8 cellular contexts compared by ENCODE assay signal in the genomic region with DNA sequence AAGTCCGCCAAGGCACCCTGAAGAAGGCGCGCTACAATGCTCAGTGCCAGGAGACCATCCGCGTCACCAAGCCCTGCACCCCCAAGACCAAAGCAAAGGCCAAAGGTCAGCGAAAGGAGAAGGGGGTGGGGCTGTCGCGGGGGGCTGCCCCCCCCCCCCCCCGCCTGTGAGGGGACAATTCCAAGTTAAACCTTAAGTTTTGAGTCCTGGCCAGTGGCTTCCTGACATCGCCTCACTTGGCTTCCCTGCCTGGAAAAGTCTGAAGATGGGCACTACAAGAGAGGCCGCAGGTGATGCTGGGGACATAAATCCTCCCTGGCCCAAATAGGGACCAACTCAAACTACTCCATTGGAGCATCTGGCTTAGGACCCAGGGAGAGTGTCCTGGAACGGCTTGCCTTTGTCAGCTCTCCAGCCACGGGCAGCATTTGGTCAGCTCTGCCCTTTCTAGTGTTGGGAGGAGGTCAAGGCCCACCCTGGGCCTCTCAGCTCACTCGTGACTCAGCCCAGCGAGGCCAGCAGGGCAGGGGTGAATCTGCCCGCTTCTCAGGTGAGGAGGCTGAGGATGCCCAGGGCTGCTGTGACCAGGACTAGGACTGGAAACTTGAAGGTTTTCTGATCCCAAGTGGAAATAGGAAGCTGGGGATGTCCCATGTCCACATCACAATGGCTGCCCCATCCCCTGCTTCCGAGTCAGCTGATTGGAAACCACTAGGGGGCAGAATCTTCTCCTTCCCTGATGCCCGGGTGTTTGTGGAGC. TPM values are rescaled to one million over a fixed set of nuclear protein-coding genes. Genes with fewer than 3 reads are reported as not detected.
A peak's percentile ranks its signal among the peaks of the same experiment; 100 is the strongest.
DNase-seq lines count a peak whose midpoint lies in the region; ATAC-seq and TF ChIP-seq lines count a peak whose summit lies in the region.

No MANE protein-coding gene starts in this region.

- peak overlapping the region; percentile 78 for H2AFZ ChIP-seq in IMR-90 (replicated peaks; ENCODE audit: low read length, poor library complexity)

- H3K56ac ChIP-seq in IMR-90 (ENCODE audit: extremely low read depth, insufficient read depth, low read length): no peak overlapping the region

- H3K4me1 Mint-ChIP-seq in Caco-2 (ENCODE audit: low read depth, unreplicated experiment): peaks cover 2% of the 10 kb centered on the region

- no peak overlapping the region for H3K9ac ChIP-seq in IMR-90 (ENCODE audit: low read depth, low read length)
- H3K9ac ChIP-seq in adipocyte (ENCODE audit: low read length): no peak overlapping the region

- H3K36me3 ChIP-seq in Caco-2 (ENCODE audit: control insufficient read depth, insufficient read depth, low read length): no peaks in the 10 kb centered on the region; the same call in 1 of the 2 replicates
- H3K36me3 ChIP-seq in IMR-90 (ENCODE audit: control insufficient read depth, insufficient read depth, low read length): no peaks in the 10 kb centered on the region; the same call in 1 of the 2 replicates
- no peaks in the 10 kb centered on the region for H3K36me3 ChIP-seq in adipocyte (ENCODE audit: control insufficient read depth, insufficient read depth, low read length, severe bottlenecking)
- peaks cover 0 to 10% (median 0%) of the 10 kb centered on the region in 3 donors for H3K36me3 ChIP-seq in tibial nerve

- TF ChIP-seq CTCF in Caco-2 (IDR thresholded peaks at IDR 0.05; ENCODE audit: insufficient read depth in 1 of 2, low read depth in 1 of 2, low read length in 1 of 2, severe bottlenecking in 1 of 2, unreplicated experiment in 1 of 2) (peak; percentile 29 to 41), IMR-90 (conservative IDR thresholded peaks at IDR 0.05; ENCODE audit: low read depth, low read length) (peak; percentile 66), tibial nerve (IDR thresholded peaks at IDR 0.05) (peak in 4 of 5 experiments; percentile 26 to 50 (median 41))

- H3K4ac ChIP-seq in IMR-90 (ENCODE audit: low read depth, low read length): peak overlapping the region; percentile 65; the same call in 1 of the 2 replicates

- H2BK5ac ChIP-seq in IMR-90 (ENCODE audit: low read depth, low read length, poor library complexity, severe bottlenecking): no peak overlapping the region

- in situ Hi-C loops in IMR-90 (cut with MboI; ENCODE audit: low sequenced_read_pairs): no loop called here

- H3K79me1 ChIP-seq in IMR-90 (ENCODE audit: low read depth in 1 of 2, low read length in 2 of 2): peaks cover 0 to 11% of the 10 kb centered on the region in 2 experiments; a peak in 2 of 4 replicates

- peak overlapping the region; percentile 66 for H2AK9ac ChIP-seq in IMR-90 (replicated peaks; ENCODE audit: low read depth, low read length, poor library complexity)

- no peak for ATAC-seq in IMR-90 (ENCODE audit: low read depth)

- peak overlapping the region; percentile 35; the same call in 1 of the 2 replicates for H3K4me2 ChIP-seq in IMR-90 (ENCODE audit: low read depth, low read length)

- no peaks in the 10 kb centered on the region for H3K27me3 ChIP-seq in Caco-2 (replicated peaks; ENCODE audit: control insufficient read depth, insufficient read depth, low read length)
- H3K27me3 ChIP-seq in IMR-90 (ENCODE audit: control insufficient read depth, insufficient read depth, low read length): peaks cover 3% of the 10 kb centered on the region; the same call in 1 of the 2 replicates
- H3K27me3 ChIP-seq in adipocyte (replicated peaks; ENCODE audit: control insufficient read depth, insufficient read depth, low read length): peaks cover 6% of the 10 kb centered on the region
- H3K27me3 ChIP-seq in tibial nerve: peaks cover 0 to 28% of the 10 kb centered on the region in 2 donors

- CTCF ChIA-PET in Caco-2 (lab: Charles Lee) (interaction anchor here (1.6 kb wide), 1 partner anchor 9 kb away, joined by 17 read pairs; a partner anchor contains a TSS), IMR-90 (lab: Yijun Ruan, JAX) (interaction anchor here (0.5 to 1.5 kb wide), 4 partner anchors 9 to 149 kb away, joined by 3 to 4 read pairs (median 3); a partner anchor contains a TSS)

- TF ChIP-seq RAD21 in IMR-90 (IDR thresholded peaks at IDR 0.05; ENCODE audit: low read length): peak; percentile 42

- DNase-seq in Caco-2 (peak in 1 of 2 experiments; percentile 49), IMR-90 (peak; percentile 46), adipocyte (ENCODE audit: low read depth) (peak; percentile 67), islet precursor cell (peak; percentile 76), tibial nerve (ENCODE audit: low spot score in 2 of 2) (no peak), NAMALWA (ENCODE audit: low spot score) (no peak), activated gamma-delta T cell treated with Interleukin-2 at 50 U/mL for 16 hours (no peak)
- no peak for DNase-seq in stimulated activated CD4-positive, alpha-beta T cell treated with anti-CD3 and anti-CD28 coated beads, Interleukin-2, amount 100 ng/mL, for 24 hours

- WGBS in IMR-90 (ENCODE audit: extremely low coverage in 2 of 2, insufficient read length in 1 of 2), 2 experiments: no CpG with 5 or more reads among the region's 18 CpGs
- 39 to 41% methylated on average over 17 to 18 of the region's 18 CpGs for WGBS in tibial nerve, 2 donors

- peak overlapping the region; percentile 76 for H3K27ac Mint-ChIP-seq in Caco-2 (ENCODE audit: unreplicated experiment)

- H3K27ac ChIP-seq in IMR-90 (ENCODE audit: insufficient read depth, low read length): no peak overlapping the region
- H3K27ac ChIP-seq in tibial nerve: peak overlapping the region in 2 of 4 donors; percentile 91 to 97

- no peak overlapping the region for H2AK5ac ChIP-seq in IMR-90 (ENCODE audit: low read depth, low read length)

- dilution Hi-C loops in IMR-90 (cut with HindIII; ENCODE audit: low sequenced_read_pairs, unreplicated experiment): no loop called here

- 0 out of 2 replicates have a peak, but pooled peaks cover 5% of the 10 kb centered on the region for H3K9me1 ChIP-seq in IMR-90 (ENCODE audit: insufficient read depth, low read length)

- H3K4me1 ChIP-seq in Caco-2 (peaks cover 14% of the 10 kb centered on the region), IMR-90 (ENCODE audit: control insufficient read depth, insufficient read depth, low read length) (peaks cover 8% of the 10 kb centered on the region), adipocyte (ENCODE audit: control insufficient read depth, insufficient read depth, low read length) (peaks cover 2% of the 10 kb centered on the region), tibial nerve (peaks cover 0 to 38% (median 16%) of the 10 kb centered on the region in 4 donors)

- H3K18ac ChIP-seq in IMR-90 (ENCODE audit: low read depth, low read length): no peak overlapping the region

- H3K36me3 Mint-ChIP-seq in Caco-2 (ENCODE audit: insufficient read depth, unreplicated experiment): peaks cover 51% of the 10 kb centered on the region

- no peaks in the 10 kb centered on the region for H3K9me3 Mint-ChIP-seq in Caco-2 (ENCODE audit: unreplicated experiment)

- BruUV-seq in Caco-2 (replicated peaks; lab: Mats Ljungman, UMichigan): no TSS peak
- BruUV-seq in IMR-90 (replicated peaks; lab: Mats Ljungman, UMichigan): no TSS peak

- H4K5ac ChIP-seq in IMR-90 (ENCODE audit: low read depth, low read length): no peak overlapping the region

- H2BK120ac ChIP-seq in IMR-90 (ENCODE audit: low read depth, low read length): no peak overlapping the region

- H3K23ac ChIP-seq in IMR-90 (ENCODE audit: low read depth, low read length): peak overlapping the region; percentile 5; the same call in 1 of the 2 replicates

- peak overlapping the region; percentile 60 for H3K4me3 ChIP-seq in Caco-2 (ENCODE audit: low read depth, low read length)
- H3K4me3 ChIP-seq in IMR-90 (ENCODE audit: insufficient read depth, low read depth, low read length): peak overlapping the region; percentile 30; the same call in 1 of the 2 replicates
- H3K4me3 ChIP-seq in adipocyte (ENCODE audit: low read length): no peak overlapping the region
- H3K4me3 ChIP-seq in tibial nerve: peak overlapping the region in 3 of 4 donors; percentile 59 to 79 (median 77)

- POLR2A ChIA-PET in Caco-2 (lab: Charles Lee): no interaction called here
- POLR2A ChIA-PET in IMR-90 (lab: Charles Lee; ENCODE audit: unreplicated experiment): no interaction called here

- H3K27me3 Mint-ChIP-seq in Caco-2 (ENCODE audit: insufficient read depth, unreplicated experiment): peaks cover 4% of the 10 kb centered on the region

- H3K14ac ChIP-seq in IMR-90 (replicated peaks; ENCODE audit: low read depth, low read length): no peak overlapping the region

- H4K8ac ChIP-seq in IMR-90 (ENCODE audit: low read depth in 2 of 2, low read length in 2 of 2): no peak overlapping the region; a peak in 1 of 4 replicates

- H3K4me3 Mint-ChIP-seq in Caco-2 (ENCODE audit: unreplicated experiment): peak overlapping the region; percentile 95

- H3K9me3 ChIP-seq in Caco-2 (no peaks in the 10 kb centered on the region), IMR-90 (ENCODE audit: control insufficient read depth, insufficient read depth, low read length) (no peaks in the 10 kb centered on the region), adipocyte (ENCODE audit: control insufficient read depth, low read length) (no peaks in the 10 kb centered on the region), tibial nerve (no peaks in the 10 kb centered on the region)

- no peak overlapping the region for H4K91ac ChIP-seq in IMR-90 (ENCODE audit: insufficient read depth, low read depth, low read length)

- no peak overlapping the region for H2BK15ac ChIP-seq in IMR-90 (ENCODE audit: low read depth, low read length)

- H4K20me1 ChIP-seq in IMR-90 (ENCODE audit: insufficient read depth, low read length): no peaks in the 10 kb centered on the region

- TF ChIP-seq EP300 in tibial nerve (IDR thresholded peaks at IDR 0.05): no peak

- TF ChIP-seq POLR2A in IMR-90 (IDR thresholded peaks at IDR 0.05; ENCODE audit: low read depth, low read length): no peak
- TF ChIP-seq POLR2A in tibial nerve (IDR thresholded peaks at IDR 0.05): no peak

- H2BK20ac ChIP-seq in IMR-90 (ENCODE audit: low read depth, low read length): no peak overlapping the region

- intact Hi-C loops in Caco-2 (cut with micrococcal nuclease; ENCODE audit: unreplicated experiment) (no loop called here), IMR-90 (cut with micrococcal nuclease) (loop anchor here (10.0 kb wide), 1 partner anchor 302 kb away; no protein-coding TSS in a partner anchor)

RNA-seq across cellular contexts. Expression of a gene that starts 1.4 kb away (rescaled TPM):
- 601 and 699 TPM in 2 replicates for total RNA-seq in Caco-2 (2022)
- 23.1 and 25.8 TPM in 2 replicates for total RNA-seq in IMR-90 (2012; rRNA removed)
- 377 and 389 TPM in 2 replicates for polyA plus RNA-seq in IMR-90 (2012; rRNA removed)
- polyA plus RNA-seq in IMR-90 (2012; cell fraction: cytosol; rRNA removed): 720 and 780 TPM in 2 replicates
- polyA plus RNA-seq in IMR-90 (2012; cell fraction: nucleus; rRNA removed; ENCODE audit: low replicate concordance): 135 and 153 TPM in 2 replicates
- 100 to 1,000 TPM in 1 of 4 donors, 10 to 100 TPM in 3; 48.1 to 107 (median 57.3) TPM for total RNA-seq in tibial nerve

RNA-seq across cellular contexts. Expression of a gene that starts 8.8 kb away (rescaled TPM):
- total RNA-seq in Caco-2 (2022) (0.27 and 0.28 TPM in 2 replicates), IMR-90 (2012; rRNA removed) (0.18 and 0.28 TPM in 2 replicates), tibial nerve (1 to 10 TPM in 1 of 4 donors, not detected in 3; 1.2 TPM)
- 0.09 and 0.19 TPM in 2 replicates for polyA plus RNA-seq in IMR-90 (2012; rRNA removed)
- 0.16 and 0.19 TPM in 2 replicates for polyA plus RNA-seq in IMR-90 (2012; cell fraction: cytosol; rRNA removed)
- polyA plus RNA-seq in IMR-90 (2012; cell fraction: nucleus; rRNA removed; ENCODE audit: low replicate concordance): 0.49 and 1.0 TPM in 2 replicates

RNA-seq across cellular contexts. Expression of a gene that starts 35.6 kb away (rescaled TPM):
- total RNA-seq in Caco-2 (2022) (59.3 and 59.5 TPM in 2 replicates), IMR-90 (2012; rRNA removed) (43.0 and 46.8 TPM in 2 replicates), tibial nerve (100 to 1,000 TPM in 1 of 4 donors, 10 to 100 TPM in 3; 41.2 to 105 (median 49.6) TPM)
- polyA plus RNA-seq in IMR-90 (2012; rRNA removed): 62.0 and 68.0 TPM in 2 replicates
- 52.8 and 75.7 TPM in 2 replicates for polyA plus RNA-seq in IMR-90 (2012; cell fraction: cytosol; rRNA removed)
- 126 and 364 TPM in 2 replicates for polyA plus RNA-seq in IMR-90 (2012; cell fraction: nucleus; rRNA removed; ENCODE audit: low replicate concordance)

Comparison
In these comparisons a context has a peak if more than half of its experiments do, and no peak if none do; other contexts are left out.
1. DNase-seq: peak in IMR-90 (single experiment), adipocyte (single experiment) and islet precursor cell (single experiment); none in tibial nerve (0 of 2), stimulated activated CD4-positive, alpha-beta T cell treated with anti-CD3 and anti-CD28 coated beads, Interleukin-2, amount 100 ng/mL, for 24 hours (0 of 2), NAMALWA (single experiment) and activated gamma-delta T cell treated with Interleukin-2 at 50 U/mL for 16 hours (single experiment).
2. Peak in every context shown above with its lines, with median percentiles within 50 percentile points of each other: CTCF ChIP-seq.